In genomic region chr1:93585059-93585966, GRCh38 we compare ENCODE assay signal across 9 cellular contexts.
A peak's percentile ranks its signal among the peaks of the same experiment; 100 is the strongest.
DNase-seq lines count a peak whose midpoint lies in the region; ATAC-seq, FAIRE-seq and TF ChIP-seq lines count a peak whose summit lies in the region.
"Had no signal": no experiment of that assay in that cellular context is flagged by ENCODE, and none has a peak within 500 bp of the region (broad histone marks: within the 10 kb centered on the region; RNA-seq: fewer than 3 reads in every experiment).

No MANE protein-coding gene starts in this region.

- TF ChIP-seq CTCF in Panc1 (IDR thresholded peaks at IDR 0.05) (no peak), gastroesophageal sphincter (IDR thresholded peaks at IDR 0.05) (no peak), omental fat pad (IDR thresholded peaks at IDR 0.05) (no peak), GM20000 (IDR thresholded peaks at IDR 0.05; ENCODE audit: extremely low read depth, missing control alignments) (no peak)

- H3K27ac ChIP-seq in Panc1 (ENCODE audit: low read length) (no peak overlapping the region), gastroesophageal sphincter (peak overlapping the region in 3 of 4 donors; percentile 54 to 76 (median 67))
- H3K27ac ChIP-seq: BLaER1 had no signal

- POLR2A ChIA-PET in Panc1 (lab: Charles Lee) = no interaction called here

- H3K4me3 ChIP-seq in Panc1 (ENCODE audit: low read depth in 2 of 2, low read length in 2 of 2) (no peak overlapping the region), gastroesophageal sphincter (no peak overlapping the region)
- H3K4me3 ChIP-seq: BLaER1 had no signal

- DNase-seq in AG08396 (ENCODE audit: low spot score) (peak; percentile 29), Panc1 (ENCODE audit: low read depth, low spot score) (no peak), omental fat pad (ENCODE audit: low spot score) (no peak), UCSD-AML1 (lab: John Stamatoyannopoulos, UW; ENCODE audit: unreplicated experiment) (no peak), kidney glomerular epithelial cell (lab: John Stamatoyannopoulos, UW) (no peak), GM20000 (ENCODE audit: low spot score) (no peak), GM12892 (ENCODE audit: insufficient read length) (no peak)

- H3K9me3 ChIP-seq in Panc1 (ENCODE audit: control insufficient read depth, insufficient read depth, low read depth, low read length) (no peaks in the 10 kb centered on the region), gastroesophageal sphincter (no peaks in the 10 kb centered on the region)
- H3K9me3 ChIP-seq: BLaER1 had no signal

- CTCF ChIA-PET in Panc1 (lab: Charles Lee) = no interaction called here

- no peaks in the 10 kb centered on the region for H3K27me3 ChIP-seq in Panc1 (ENCODE audit: control insufficient read depth, insufficient read depth, low read length)
- H3K27me3 ChIP-seq in gastroesophageal sphincter = no peaks in the 10 kb centered on the region
- H3K27me3 ChIP-seq: BLaER1 had no signal

- no peak for FAIRE-seq in GM12892 (lab: Jason Lieb, UNC)

- in situ Hi-C loops in Panc1 (cut with HindIII; ENCODE audit: low pct_unique_long_range_greater_than_20kb, low sequenced_read_pairs) = no loop called here

- H3K36me3 ChIP-seq in Panc1 (ENCODE audit: control insufficient read depth, insufficient read depth, low read length) (peaks cover 5% of the 10 kb centered on the region; the same call in 1 of the 2 replicates), gastroesophageal sphincter (peaks cover 0 to 83% of the 10 kb centered on the region in 2 donors)

- ATAC-seq in Panc1 (no peak), gastroesophageal sphincter (peak; percentile 44), omental fat pad (ENCODE audit: low FRiP score) (peak; percentile 45)

- WGBS in gastroesophageal sphincter (ENCODE audit: low coverage in 1 of 2), 2 donors = 59 to 64% methylated on average over 7 to 8 of the region's 13 CpGs

- no peaks in the 10 kb centered on the region; the same call in 1 of the 2 replicates for H3K4me1 ChIP-seq in Panc1 (ENCODE audit: control insufficient read depth, insufficient read depth, low read length)
- peaks cover 0 to 30% (median 8%) of the 10 kb centered on the region in 3 donors for H3K4me1 ChIP-seq in gastroesophageal sphincter

- TF ChIP-seq EP300 in gastroesophageal sphincter (IDR thresholded peaks at IDR 0.05) = no peak

- intact Hi-C loops in Panc1 (cut with micrococcal nuclease; ENCODE audit: unreplicated experiment) = no loop called here

- TF ChIP-seq POLR2A in gastroesophageal sphincter (IDR thresholded peaks at IDR 0.05) (no peak), GM12892 (IDR thresholded peaks at IDR 0.05; ENCODE audit: low read depth, low read length) (no peak)

- BruUV-seq in Panc1 (replicated peaks; lab: Mats Ljungman, UMichigan) = TSS peak; percentile 44
